Comparison of ENCODE assay signal across 16 cellular contexts in genomic region chr17:21113106-21113690, GRCh38. TPM values are rescaled to one million over a fixed set of nuclear protein-coding genes. Genes with fewer than 3 reads are reported as not detected.
A peak's percentile ranks its signal among the peaks of the same experiment; 100 is the strongest.
DNase-seq lines count a peak whose midpoint lies in the region; ATAC-seq, FAIRE-seq and TF ChIP-seq lines count a peak whose summit lies in the region.
"Had no signal": no experiment of that assay in that cellular context is flagged by ENCODE, and none has a peak within 500 bp of the region (broad histone marks: within the 10 kb centered on the region; RNA-seq: fewer than 3 reads in every experiment).

No MANE protein-coding gene starts in this region.

- H3K27ac ChIP-seq in right cardiac atrium (ENCODE audit: low read length) (no peak overlapping the region), MM.1S (ENCODE audit: low read length) (no peak overlapping the region)
- H3K27ac ChIP-seq: GM23248, PC-9 had no signal

- DNase-seq in CD1c-positive myeloid dendritic cell (ENCODE audit: extremely low spot score): peak; percentile 57
- peak; percentile 45 for DNase-seq in MV-4-11 (lab: John Stamatoyannopoulos, UW)
- peak; percentile 46 for DNase-seq in SIG-M5 (lab: John Stamatoyannopoulos, UW)
- DNase-seq in right cardiac atrium: no peak
- DNase-seq in MM.1S: no peak
- DNase-seq: C1 segment of cervical spinal cord; GM23248; HCEC 1CT; IMR-90; NCI-H1694 treated with DMSO at 0.1 percent for 48 hours; NCI-H748 treated with DMSO at 0.1 percent for 48 hours; NK-92 treated with Interleukin-12 subunit alpha and Interleukin-12 subunit beta, amount 100 ng/mL, for 24 hours; PC-9 had no signal

- no peaks in the 10 kb centered on the region for H4K20me1 ChIP-seq in MM.1S (ENCODE audit: insufficient read depth, low read length)

- no peak overlapping the region for H3K9ac ChIP-seq in MM.1S (ENCODE audit: low read length)
- H3K9ac ChIP-seq: GM23248 had no signal

- TF ChIP-seq CTCF in MM.1S (IDR thresholded peaks at IDR 0.05; ENCODE audit: low read length): no peak

- no peaks in the 10 kb centered on the region for H3K36me3 ChIP-seq in MM.1S (replicated peaks; ENCODE audit: insufficient read depth, low read length)

- no peaks in the 10 kb centered on the region for H3F3A ChIP-seq in MM.1S (ENCODE audit: insufficient read depth, low read length)

- intact Hi-C loops in right cardiac atrium (cut with DNase I): loop anchor here in 2 of 4 donors (10.0 kb wide), 1 partner anchor 402 kb away; no protein-coding TSS in a partner anchor

- no peak overlapping the region for H2AFZ ChIP-seq in MM.1S (ENCODE audit: low read length)
- H2AFZ ChIP-seq: GM23248, PC-9 had no signal

- H3K9me3 ChIP-seq in right cardiac atrium (ENCODE audit: control insufficient read depth, low read length) (no peaks in the 10 kb centered on the region), MM.1S (replicated peaks; ENCODE audit: insufficient read depth, low read length) (no peaks in the 10 kb centered on the region)

- H3K27me3 ChIP-seq in right cardiac atrium (ENCODE audit: control insufficient read depth, insufficient read depth) (no peaks in the 10 kb centered on the region), MM.1S (replicated peaks; ENCODE audit: insufficient read depth, low read length) (no peaks in the 10 kb centered on the region)

- no peak for ATAC-seq in right cardiac atrium
- ATAC-seq in HG03457 (IDR thresholded peaks at IDR 0.05; ENCODE audit: unreplicated experiment): no peak

- peak; percentile 38 for FAIRE-seq in islet of Langerhans (lab: Jason Lieb, UNC)
- FAIRE-seq: G401.6 had no signal

- no peaks in the 10 kb centered on the region for H3K4me1 ChIP-seq in right cardiac atrium (ENCODE audit: control insufficient read depth, insufficient read depth, low read length)
- H3K4me1 ChIP-seq in MM.1S (ENCODE audit: low read length): no peaks in the 10 kb centered on the region

- no peak overlapping the region for H3K4me2 ChIP-seq in MM.1S (ENCODE audit: low read depth, low read length)
- H3K4me2 ChIP-seq: PC-9 had no signal

- no peaks in the 10 kb centered on the region for H3K9me2 ChIP-seq in MM.1S (replicated peaks; ENCODE audit: insufficient read depth, low read length)

- H3K4me3 ChIP-seq in right cardiac atrium (ENCODE audit: low read length): no peak overlapping the region
- H3K4me3 ChIP-seq in MM.1S (ENCODE audit: low read length): no peak overlapping the region
- H3K4me3 ChIP-seq: GM23248, PC-9 had no signal

- H3K79me2 ChIP-seq in MM.1S (ENCODE audit: low read length): no peaks in the 10 kb centered on the region

- 60% methylated on average over 5 of the region's 5 CpGs for WGBS in right cardiac atrium

RNA-seq across cellular contexts. Expression of gene DHRS7B, which starts 13.6 kb away (rescaled TPM):
- 10 to 100 TPM; 27.1 to 39.7 (median 30.0) TPM for total RNA-seq in right cardiac atrium
- polyA plus RNA-seq in right cardiac atrium: 37.0 TPM

Comparison
In these comparisons a context has a peak if more than half of its experiments do, and no peak if none do; other contexts are left out.
1. DNase-seq: peak in CD1c-positive myeloid dendritic cell (single experiment), MV-4-11 (single experiment) and SIG-M5 (single experiment); none in right cardiac atrium (0 of 3) and MM.1S (single experiment).